1 cellular context compared by ENCODE assay signal in the genomic region with DNA sequence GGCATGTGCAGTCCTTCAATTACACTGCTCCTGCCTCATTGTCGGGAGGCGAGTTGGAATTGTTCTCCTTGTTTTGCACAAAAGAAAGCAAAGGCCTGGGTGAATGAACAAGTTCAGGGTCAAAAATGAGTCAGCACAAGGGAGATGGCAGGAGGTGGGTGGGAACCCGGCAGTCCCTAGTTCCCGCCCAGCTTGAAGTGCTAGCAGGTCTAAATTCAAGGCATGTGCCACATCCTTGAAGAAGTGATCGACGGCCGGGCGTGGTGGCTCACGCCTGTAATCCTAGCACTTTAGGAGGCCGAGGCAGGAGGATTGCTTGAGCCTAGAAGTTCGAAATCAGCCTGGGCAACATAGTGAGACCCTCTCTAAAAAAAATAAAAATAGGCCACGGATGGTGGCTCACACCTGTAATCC.
TF ChIP-seq lines count a peak whose summit lies in the region.

No MANE protein-coding gene starts in this region.

TF ChIP-seq in HepG2, 621 proteins besides CTCF, POLR2A, EP300 and RAD21 (continued from another document and continues in another):
- TF ChIP-seq HMGXB3 (CRISPR knock-in tag; IDR thresholded peaks at IDR 0.05; ENCODE audit: borderline replicate concordance) (no peak), ZNF781 (CRISPR knock-in tag; IDR thresholded peaks at IDR 0.05; ENCODE audit: borderline replicate concordance, not compliant biosample characterization) (no peak), ZNF687 (CRISPR knock-in tag; IDR thresholded peaks at IDR 0.05) (peak; percentile 52), ARNT (IDR thresholded peaks at IDR 0.05) (no peak), TEAD3 (CRISPR knock-in tag; optimal IDR thresholded peaks at IDR 0.05; ENCODE audit: borderline replicate concordance) (peak; percentile 36), MXD1 (CRISPR knock-in tag; IDR thresholded peaks at IDR 0.05) (no peak), ELF4 (CRISPR knock-in tag; IDR thresholded peaks at IDR 0.05; ENCODE audit: borderline replicate concordance) (no peak), CSRNP1 (CRISPR knock-in tag; IDR thresholded peaks at IDR 0.05) (no peak), HDAC6 (IDR thresholded peaks at IDR 0.05; ENCODE audit: low read depth, low read length) (no peak), RFX3 (CRISPR knock-in tag; IDR thresholded peaks at IDR 0.05) (no peak), RNF219 (CRISPR knock-in tag; IDR thresholded peaks at IDR 0.05) (no peak), PHF8 (CRISPR knock-in tag; IDR thresholded peaks at IDR 0.05) (no peak), REPIN1 (CRISPR knock-in tag; IDR thresholded peaks at IDR 0.05; ENCODE audit: borderline replicate concordance, low read depth) (peak; percentile 20; the same call in 1 of the 2 replicates), HDAC1 (CRISPR knock-in tag; IDR thresholded peaks at IDR 0.05) (0 out of 2 replicates have a peak, but pooled peaks have one; percentile 23), AKNA (CRISPR knock-in tag; IDR thresholded peaks at IDR 0.05; ENCODE audit: borderline replicate concordance) (no peak), YY1 (IDR thresholded peaks at IDR 0.05; ENCODE audit: insufficient read depth, insufficient replicate concordance, low read depth, low read length) (no peak), TAF15 (IDR thresholded peaks at IDR 0.05; ENCODE audit: low read depth, low read length, poor library complexity, severe bottlenecking) (no peak), MXD4 (CRISPR knock-in tag; IDR thresholded peaks at IDR 0.05) (no peak), SP5 (CRISPR knock-in tag; IDR thresholded peaks at IDR 0.05; ENCODE audit: borderline replicate concordance, low read depth) (peak; percentile 90), REXO4 (CRISPR knock-in tag; IDR thresholded peaks at IDR 0.05; ENCODE audit: borderline replicate concordance) (no peak), CENPT (CRISPR knock-in tag; IDR thresholded peaks at IDR 0.05; ENCODE audit: low read depth) (no peak), U2AF1 (optimal IDR thresholded peaks at IDR 0.05; ENCODE audit: low read depth, low read length) (no peak), THAP11 (CRISPR knock-in tag; IDR thresholded peaks at IDR 0.05) (peak; percentile 49; the same call in 1 of the 2 replicates), ZNF367 (CRISPR knock-in tag; IDR thresholded peaks at IDR 0.05; ENCODE audit: borderline replicate concordance) (0 out of 2 replicates have a peak, but pooled peaks have one; percentile 59), NFKB2 (CRISPR knock-in tag; IDR thresholded peaks at IDR 0.05; ENCODE audit: borderline replicate concordance) (no peak), ARID5B (CRISPR knock-in tag; IDR thresholded peaks at IDR 0.05) (peak; percentile 88), MAX (IDR thresholded peaks at IDR 0.05) (peak; percentile 73), ZNF30 (CRISPR knock-in tag; IDR thresholded peaks at IDR 0.05) (no peak), ZNF713 (CRISPR knock-in tag; IDR thresholded peaks at IDR 0.05) (no peak)
- TF ChIP-seq, protein P1, sequence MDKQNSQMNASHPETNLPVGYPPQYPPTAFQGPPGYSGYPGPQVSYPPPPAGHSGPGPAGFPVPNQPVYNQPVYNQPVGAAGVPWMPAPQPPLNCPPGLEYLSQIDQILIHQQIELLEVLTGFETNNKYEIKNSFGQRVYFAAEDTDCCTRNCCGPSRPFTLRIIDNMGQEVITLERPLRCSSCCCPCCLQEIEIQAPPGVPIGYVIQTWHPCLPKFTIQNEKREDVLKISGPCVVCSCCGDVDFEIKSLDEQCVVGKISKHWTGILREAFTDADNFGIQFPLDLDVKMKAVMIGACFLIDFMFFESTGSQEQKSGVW (CRISPR knock-in tag; IDR thresholded peaks at IDR 0.05; ENCODE audit: borderline replicate concordance), result no peak
